ENCODE assay signal across 1 cellular context in genomic region chr6:26199057-26199772, GRCh38.
A peak's percentile ranks its signal among the peaks of the same experiment; 100 is the strongest.
TF ChIP-seq lines count a peak whose summit lies in the region.

No MANE protein-coding gene starts in this region.

TF ChIP-seq in HepG2, 621 proteins besides CTCF, POLR2A, EP300 and RAD21 (continued from another document and continues in another):
- TF ChIP-seq, protein P1, sequence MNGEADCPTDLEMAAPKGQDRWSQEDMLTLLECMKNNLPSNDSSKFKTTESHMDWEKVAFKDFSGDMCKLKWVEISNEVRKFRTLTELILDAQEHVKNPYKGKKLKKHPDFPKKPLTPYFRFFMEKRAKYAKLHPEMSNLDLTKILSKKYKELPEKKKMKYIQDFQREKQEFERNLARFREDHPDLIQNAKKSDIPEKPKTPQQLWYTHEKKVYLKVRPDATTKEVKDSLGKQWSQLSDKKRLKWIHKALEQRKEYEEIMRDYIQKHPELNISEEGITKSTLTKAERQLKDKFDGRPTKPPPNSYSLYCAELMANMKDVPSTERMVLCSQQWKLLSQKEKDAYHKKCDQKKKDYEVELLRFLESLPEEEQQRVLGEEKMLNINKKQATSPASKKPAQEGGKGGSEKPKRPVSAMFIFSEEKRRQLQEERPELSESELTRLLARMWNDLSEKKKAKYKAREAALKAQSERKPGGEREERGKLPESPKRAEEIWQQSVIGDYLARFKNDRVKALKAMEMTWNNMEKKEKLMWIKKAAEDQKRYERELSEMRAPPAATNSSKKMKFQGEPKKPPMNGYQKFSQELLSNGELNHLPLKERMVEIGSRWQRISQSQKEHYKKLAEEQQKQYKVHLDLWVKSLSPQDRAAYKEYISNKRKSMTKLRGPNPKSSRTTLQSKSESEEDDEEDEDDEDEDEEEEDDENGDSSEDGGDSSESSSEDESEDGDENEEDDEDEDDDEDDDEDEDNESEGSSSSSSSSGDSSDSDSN (CRISPR knock-in tag; IDR thresholded peaks at IDR 0.05): peak; percentile 99
- TF ChIP-seq ZNF616 (CRISPR knock-in tag; IDR thresholded peaks at IDR 0.05; ENCODE audit: low read depth) (no peak), SIX4 (CRISPR knock-in tag; IDR thresholded peaks at IDR 0.05) (no peak; the same call in 1 of the 2 replicates), ZBTB37 (CRISPR knock-in tag; IDR thresholded peaks at IDR 0.05) (no peak), ZNF367 (CRISPR knock-in tag; IDR thresholded peaks at IDR 0.05; ENCODE audit: borderline replicate concordance) (0 out of 2 replicates have a peak, but pooled peaks have one; percentile 45), TP53 (CRISPR knock-in tag; conservative IDR thresholded peaks at IDR 0.05) (peak; percentile 72; the same call in 1 of the 2 replicates), MIER2 (CRISPR knock-in tag; IDR thresholded peaks at IDR 0.05) (no peak), ZSCAN21 (CRISPR knock-in tag; IDR thresholded peaks at IDR 0.05; ENCODE audit: borderline replicate concordance) (no peak; the same call in 1 of the 2 replicates), ZNF781 (CRISPR knock-in tag; IDR thresholded peaks at IDR 0.05; ENCODE audit: borderline replicate concordance, not compliant biosample characterization) (no peak), SNAPC2 (CRISPR knock-in tag; IDR thresholded peaks at IDR 0.05) (0 out of 2 replicates have a peak, but pooled peaks have one; percentile 44), FOSL1 (CRISPR knock-in tag; IDR thresholded peaks at IDR 0.05; ENCODE audit: borderline replicate concordance) (no peak), ZFP41 (CRISPR knock-in tag; IDR thresholded peaks at IDR 0.05; ENCODE audit: borderline replicate concordance) (no peak), ZNF501 (CRISPR knock-in tag; IDR thresholded peaks at IDR 0.05) (peak; percentile 72), SNAI1 (CRISPR knock-in tag; IDR thresholded peaks at IDR 0.05; ENCODE audit: borderline replicate concordance) (peak; percentile 59; the same call in 1 of the 2 replicates), RBAK (CRISPR knock-in tag; IDR thresholded peaks at IDR 0.05) (0 out of 2 replicates have a peak, but pooled peaks have one; percentile 25), FOXK2 (IDR thresholded peaks at IDR 0.05) (peak; percentile 61; the same call in 1 of the 2 replicates), XRCC5 (optimal IDR thresholded peaks at IDR 0.05; ENCODE audit: low read length) (peak; percentile 10), GPN1 (CRISPR knock-in tag; IDR thresholded peaks at IDR 0.05; ENCODE audit: borderline replicate concordance) (no peak), FLYWCH1 (CRISPR knock-in tag; IDR thresholded peaks at IDR 0.05) (no peak), TMF1 (CRISPR knock-in tag; IDR thresholded peaks at IDR 0.05; ENCODE audit: low read depth) (no peak), BHLHE40 (IDR thresholded peaks at IDR 0.05; ENCODE audit: low read length) (no peak), ZC3H13 (CRISPR knock-in tag; IDR thresholded peaks at IDR 0.05) (peak; percentile 79; the same call in 1 of the 2 replicates), RXRB (CRISPR knock-in tag; IDR thresholded peaks at IDR 0.05; ENCODE audit: borderline replicate concordance) (no peak; the same call in 1 of the 2 replicates), SAP130 (CRISPR knock-in tag; IDR thresholded peaks at IDR 0.05; ENCODE audit: low read depth) (peak; percentile 85), ZNF761 (CRISPR knock-in tag; conservative IDR thresholded peaks at IDR 0.05) (no peak), ZNF121 (CRISPR knock-in tag; IDR thresholded peaks at IDR 0.05) (no peak), PRPF4 (IDR thresholded peaks at IDR 0.05; ENCODE audit: low read depth, low read length, poor library complexity, severe bottlenecking) (no peak), ZNF891 (CRISPR knock-in tag; IDR thresholded peaks at IDR 0.05) (peak; percentile 35; the same call in 1 of the 2 replicates), NR1H2 (CRISPR knock-in tag; IDR thresholded peaks at IDR 0.05; ENCODE audit: borderline replicate concordance, low read depth) (no peak; the same call in 1 of the 2 replicates), ZNF235 (CRISPR knock-in tag; IDR thresholded peaks at IDR 0.05; ENCODE audit: borderline replicate concordance) (no peak; the same call in 1 of the 2 replicates), SAFB2 (CRISPR knock-in tag; IDR thresholded peaks at IDR 0.05; ENCODE audit: borderline replicate concordance, low read depth) (peak; percentile 83; the same call in 1 of the 2 replicates), MTERF4 (CRISPR knock-in tag; IDR thresholded peaks at IDR 0.05) (0 out of 2 replicates have a peak, but pooled peaks have one; percentile 44), HIVEP1 (CRISPR knock-in tag; IDR thresholded peaks at IDR 0.05) (no peak)
- TF ChIP-seq, protein P2, sequence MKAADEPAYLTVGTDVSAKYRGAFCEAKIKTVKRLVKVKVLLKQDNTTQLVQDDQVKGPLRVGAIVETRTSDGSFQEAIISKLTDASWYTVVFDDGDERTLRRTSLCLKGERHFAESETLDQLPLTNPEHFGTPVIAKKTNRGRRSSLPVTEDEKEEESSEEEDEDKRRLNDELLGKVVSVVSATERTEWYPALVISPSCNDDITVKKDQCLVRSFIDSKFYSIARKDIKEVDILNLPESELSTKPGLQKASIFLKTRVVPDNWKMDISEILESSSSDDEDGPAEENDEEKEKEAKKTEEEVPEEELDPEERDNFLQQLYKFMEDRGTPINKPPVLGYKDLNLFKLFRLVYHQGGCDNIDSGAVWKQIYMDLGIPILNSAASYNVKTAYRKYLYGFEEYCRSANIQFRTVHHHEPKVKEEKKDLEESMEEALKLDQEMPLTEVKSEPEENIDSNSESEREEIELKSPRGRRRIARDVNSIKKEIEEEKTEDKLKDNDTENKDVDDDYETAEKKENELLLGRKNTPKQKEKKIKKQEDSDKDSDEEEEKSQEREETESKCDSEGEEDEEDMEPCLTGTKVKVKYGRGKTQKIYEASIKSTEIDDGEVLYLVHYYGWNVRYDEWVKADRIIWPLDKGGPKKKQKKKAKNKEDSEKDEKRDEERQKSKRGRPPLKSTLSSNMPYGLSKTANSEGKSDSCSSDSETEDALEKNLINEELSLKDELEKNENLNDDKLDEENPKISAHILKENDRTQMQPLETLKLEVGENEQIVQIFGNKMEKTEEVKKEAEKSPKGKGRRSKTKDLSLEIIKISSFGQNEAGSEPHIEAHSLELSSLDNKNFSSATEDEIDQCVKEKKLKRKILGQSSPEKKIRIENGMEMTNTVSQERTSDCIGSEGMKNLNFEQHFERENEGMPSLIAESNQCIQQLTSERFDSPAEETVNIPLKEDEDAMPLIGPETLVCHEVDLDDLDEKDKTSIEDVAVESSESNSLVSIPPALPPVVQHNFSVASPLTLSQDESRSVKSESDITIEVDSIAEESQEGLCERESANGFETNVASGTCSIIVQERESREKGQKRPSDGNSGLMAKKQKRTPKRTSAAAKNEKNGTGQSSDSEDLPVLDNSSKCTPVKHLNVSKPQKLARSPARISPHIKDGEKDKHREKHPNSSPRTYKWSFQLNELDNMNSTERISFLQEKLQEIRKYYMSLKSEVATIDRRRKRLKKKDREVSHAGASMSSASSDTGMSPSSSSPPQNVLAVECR (CRISPR knock-in tag; IDR thresholded peaks at IDR 0.05; ENCODE audit: borderline replicate concordance): peak; percentile 81; the same call in 1 of the 2 replicates
- TF ChIP-seq, protein P3, sequence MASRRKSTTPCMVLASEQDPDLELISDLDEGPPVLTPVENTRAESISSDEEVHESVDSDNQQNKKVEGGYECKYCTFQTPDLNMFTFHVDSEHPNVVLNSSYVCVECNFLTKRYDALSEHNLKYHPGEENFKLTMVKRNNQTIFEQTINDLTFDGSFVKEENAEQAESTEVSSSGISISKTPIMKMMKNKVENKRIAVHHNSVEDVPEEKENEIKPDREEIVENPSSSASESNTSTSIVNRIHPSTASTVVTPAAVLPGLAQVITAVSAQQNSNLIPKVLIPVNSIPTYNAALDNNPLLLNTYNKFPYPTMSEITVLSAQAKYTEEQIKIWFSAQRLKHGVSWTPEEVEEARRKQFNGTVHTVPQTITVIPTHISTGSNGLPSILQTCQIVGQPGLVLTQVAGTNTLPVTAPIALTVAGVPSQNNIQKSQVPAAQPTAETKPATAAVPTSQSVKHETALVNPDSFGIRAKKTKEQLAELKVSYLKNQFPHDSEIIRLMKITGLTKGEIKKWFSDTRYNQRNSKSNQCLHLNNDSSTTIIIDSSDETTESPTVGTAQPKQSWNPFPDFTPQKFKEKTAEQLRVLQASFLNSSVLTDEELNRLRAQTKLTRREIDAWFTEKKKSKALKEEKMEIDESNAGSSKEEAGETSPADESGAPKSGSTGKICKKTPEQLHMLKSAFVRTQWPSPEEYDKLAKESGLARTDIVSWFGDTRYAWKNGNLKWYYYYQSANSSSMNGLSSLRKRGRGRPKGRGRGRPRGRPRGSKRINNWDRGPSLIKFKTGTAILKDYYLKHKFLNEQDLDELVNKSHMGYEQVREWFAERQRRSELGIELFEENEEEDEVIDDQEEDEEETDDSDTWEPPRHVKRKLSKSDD (CRISPR knock-in tag; IDR thresholded peaks at IDR 0.05; ENCODE audit: low read depth): no peak; the same call in 1 of the 2 replicates
- TF ChIP-seq, protein P4, sequence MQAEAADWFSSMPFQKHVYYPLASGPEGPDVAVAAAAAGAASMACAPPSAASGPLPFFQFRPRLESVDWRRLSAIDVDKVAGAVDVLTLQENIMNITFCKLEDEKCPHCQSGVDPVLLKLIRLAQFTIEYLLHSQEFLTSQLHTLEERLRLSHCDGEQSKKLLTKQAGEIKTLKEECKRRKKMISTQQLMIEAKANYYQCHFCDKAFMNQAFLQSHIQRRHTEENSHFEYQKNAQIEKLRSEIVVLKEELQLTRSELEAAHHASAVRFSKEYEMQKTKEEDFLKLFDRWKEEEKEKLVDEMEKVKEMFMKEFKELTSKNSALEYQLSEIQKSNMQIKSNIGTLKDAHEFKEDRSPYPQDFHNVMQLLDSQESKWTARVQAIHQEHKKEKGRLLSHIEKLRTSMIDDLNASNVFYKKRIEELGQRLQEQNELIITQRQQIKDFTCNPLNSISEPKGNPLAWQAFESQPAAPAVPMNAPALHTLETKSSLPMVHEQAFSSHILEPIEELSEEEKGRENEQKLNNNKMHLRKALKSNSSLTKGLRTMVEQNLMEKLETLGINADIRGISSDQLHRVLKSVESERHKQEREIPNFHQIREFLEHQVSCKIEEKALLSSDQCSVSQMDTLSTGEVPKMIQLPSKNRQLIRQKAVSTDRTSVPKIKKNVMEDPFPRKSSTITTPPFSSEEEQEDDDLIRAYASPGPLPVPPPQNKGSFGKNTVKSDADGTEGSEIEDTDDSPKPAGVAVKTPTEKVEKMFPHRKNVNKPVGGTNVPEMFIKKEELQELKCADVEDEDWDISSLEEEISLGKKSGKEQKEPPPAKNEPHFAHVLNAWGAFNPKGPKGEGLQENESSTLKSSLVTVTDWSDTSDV (CRISPR knock-in tag; IDR thresholded peaks at IDR 0.05): peak; percentile 52; the same call in 1 of the 2 replicates
- TF ChIP-seq, protein P5, sequence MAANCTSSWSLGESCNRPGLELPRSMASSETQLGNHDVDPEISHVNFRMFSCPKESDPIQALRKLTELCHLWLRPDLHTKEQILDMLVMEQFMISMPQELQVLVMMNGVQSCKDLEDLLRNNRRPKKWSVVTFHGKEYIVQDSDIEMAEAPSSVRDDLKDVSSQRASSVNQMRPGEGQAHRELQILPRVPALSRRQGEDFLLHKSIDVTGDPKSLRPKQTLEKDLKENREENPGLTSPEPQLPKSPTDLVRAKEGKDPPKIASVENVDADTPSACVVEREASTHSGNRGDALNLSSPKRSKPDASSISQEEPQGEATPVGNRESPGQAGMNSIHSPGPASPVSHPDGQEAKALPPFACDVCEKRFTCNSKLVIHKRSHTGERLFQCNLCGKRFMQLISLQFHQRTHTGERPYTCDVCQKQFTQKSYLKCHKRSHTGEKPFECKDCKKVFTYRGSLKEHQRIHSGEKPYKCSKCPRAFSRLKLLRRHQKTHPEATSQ (CRISPR knock-in tag; IDR thresholded peaks at IDR 0.05; ENCODE audit: borderline replicate concordance): 0 out of 2 replicates have a peak, but pooled peaks have one; percentile 39
- TF ChIP-seq, protein P6, sequence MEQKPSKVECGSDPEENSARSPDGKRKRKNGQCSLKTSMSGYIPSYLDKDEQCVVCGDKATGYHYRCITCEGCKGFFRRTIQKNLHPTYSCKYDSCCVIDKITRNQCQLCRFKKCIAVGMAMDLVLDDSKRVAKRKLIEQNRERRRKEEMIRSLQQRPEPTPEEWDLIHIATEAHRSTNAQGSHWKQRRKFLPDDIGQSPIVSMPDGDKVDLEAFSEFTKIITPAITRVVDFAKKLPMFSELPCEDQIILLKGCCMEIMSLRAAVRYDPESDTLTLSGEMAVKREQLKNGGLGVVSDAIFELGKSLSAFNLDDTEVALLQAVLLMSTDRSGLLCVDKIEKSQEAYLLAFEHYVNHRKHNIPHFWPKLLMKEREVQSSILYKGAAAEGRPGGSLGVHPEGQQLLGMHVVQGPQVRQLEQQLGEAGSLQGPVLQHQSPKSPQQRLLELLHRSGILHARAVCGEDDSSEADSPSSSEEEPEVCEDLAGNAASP (CRISPR knock-in tag; IDR thresholded peaks at IDR 0.05; ENCODE audit: borderline replicate concordance): peak; percentile 41; the same call in 1 of the 2 replicates
- TF ChIP-seq, protein P7, sequence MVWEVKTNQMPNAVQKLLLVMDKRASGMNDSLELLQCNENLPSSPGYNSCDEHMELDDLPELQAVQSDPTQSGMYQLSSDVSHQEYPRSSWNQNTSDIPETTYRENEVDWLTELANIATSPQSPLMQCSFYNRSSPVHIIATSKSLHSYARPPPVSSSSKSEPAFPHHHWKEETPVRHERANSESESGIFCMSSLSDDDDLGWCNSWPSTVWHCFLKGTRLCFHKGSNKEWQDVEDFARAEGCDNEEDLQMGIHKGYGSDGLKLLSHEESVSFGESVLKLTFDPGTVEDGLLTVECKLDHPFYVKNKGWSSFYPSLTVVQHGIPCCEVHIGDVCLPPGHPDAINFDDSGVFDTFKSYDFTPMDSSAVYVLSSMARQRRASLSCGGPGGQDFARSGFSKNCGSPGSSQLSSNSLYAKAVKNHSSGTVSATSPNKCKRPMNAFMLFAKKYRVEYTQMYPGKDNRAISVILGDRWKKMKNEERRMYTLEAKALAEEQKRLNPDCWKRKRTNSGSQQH (CRISPR knock-in tag; IDR thresholded peaks at IDR 0.05; ENCODE audit: low read depth): 0 out of 2 replicates have a peak, but pooled peaks have one; percentile 35
